Comparison of ENCODE assay signal across 8 cellular contexts in genomic region chr13:59680429-59681024, GRCh38.
DNase-seq lines count a peak whose midpoint lies in the region; ATAC-seq and TF ChIP-seq lines count a peak whose summit lies in the region.

No MANE protein-coding gene starts in this region.

- H4K20me1 ChIP-seq in mammary epithelial cell (ENCODE audit: insufficient read depth, low read length) (no peaks in the 10 kb centered on the region), neural progenitor cell (ENCODE audit: low read depth) (no peaks in the 10 kb centered on the region)

- H3K4me3 Mint-ChIP-seq in activated CD8-positive, alpha-beta T cell treated with anti-CD3 and anti-CD28 coated beads for 36 hours = no peak overlapping the region
- H3K4me3 Mint-ChIP-seq in activated CD8-positive, alpha-beta T cell treated with anti-CD3 and anti-CD28 coated beads, Interleukin-2, amount 10 ng/mL, durations not matched to agents 7 days and 5 days = no peak overlapping the region
- H3K4me3 Mint-ChIP-seq in neural progenitor cell = no peak overlapping the region

- no peaks in the 10 kb centered on the region for H3F3A ChIP-seq in neural progenitor cell (ENCODE audit: low read depth)

- no peak overlapping the region for H3K27ac Mint-ChIP-seq in activated CD8-positive, alpha-beta T cell treated with anti-CD3 and anti-CD28 coated beads for 36 hours
- H3K27ac Mint-ChIP-seq in activated CD8-positive, alpha-beta T cell treated with anti-CD3 and anti-CD28 coated beads, Interleukin-2, amount 10 ng/mL, durations not matched to agents 7 days and 5 days = no peak overlapping the region
- H3K27ac Mint-ChIP-seq in neural progenitor cell = no peak overlapping the region

- TF ChIP-seq EP300 in ovary (IDR thresholded peaks at IDR 0.05) = no peak

- no peaks in the 10 kb centered on the region for H3K36me3 ChIP-seq in mammary epithelial cell (ENCODE audit: insufficient read depth, low read length)
- H3K36me3 ChIP-seq in neural progenitor cell = no peaks in the 10 kb centered on the region
- no peaks in the 10 kb centered on the region for H3K36me3 ChIP-seq in ovary

- H3K27ac ChIP-seq in mammary epithelial cell (ENCODE audit: insufficient read depth, low read depth, low read length) (no peak overlapping the region), neural progenitor cell (no peak overlapping the region), ovary (no peak overlapping the region)

- H3K27me3 ChIP-seq in mammary epithelial cell (ENCODE audit: insufficient read depth, low read length) (no peaks in the 10 kb centered on the region), neural progenitor cell (no peaks in the 10 kb centered on the region), ovary (no peaks in the 10 kb centered on the region)

- H3K4me3 ChIP-seq in NB4 (ENCODE audit: low read depth, low read length) = no peak overlapping the region
- H3K4me3 ChIP-seq in mammary epithelial cell (replicated peaks in 1 of 3; ENCODE audit: insufficient read depth in 1 of 3, low read depth in 2 of 3, low read length in 3 of 3) = no peak overlapping the region
- H3K4me3 ChIP-seq in neural progenitor cell = no peak overlapping the region
- no peak overlapping the region for H3K4me3 ChIP-seq in ovary

- no peak overlapping the region for H2AFZ ChIP-seq in mammary epithelial cell (ENCODE audit: low read depth, low read length)
- H2AFZ ChIP-seq in neural progenitor cell (replicated peaks) = no peak overlapping the region

- in situ Hi-C loops in mammary epithelial cell (cut with MboI; ENCODE audit: low sequenced_read_pairs in 2 of 2) = loop anchor here in 1 of 2 donors (10.0 kb wide), 2 partner anchors 94 to 224 kb away; no protein-coding TSS in a partner anchor

- peak; percentile 70 for TF ChIP-seq CTCF in activated CD8-positive, alpha-beta T cell treated with anti-CD3 and anti-CD28 coated beads for 36 hours (IDR thresholded peaks at IDR 0.05)
- peak; percentile 69 for TF ChIP-seq CTCF in NB4 (IDR thresholded peaks at IDR 0.05; ENCODE audit: low read depth, low read length)
- TF ChIP-seq CTCF in mammary epithelial cell (conservative IDR thresholded peaks at IDR 0.05 in 1 of 2, IDR thresholded peaks at IDR 0.05 in 1 of 2; ENCODE audit: extremely low read depth in 1 of 2, insufficient read depth in 1 of 2, low read depth in 1 of 2, low read length in 2 of 2) = peak; percentile 66 to 72
- TF ChIP-seq CTCF in neural progenitor cell (IDR thresholded peaks at IDR 0.05) = peak; percentile 81
- no peak for TF ChIP-seq CTCF in ovary (IDR thresholded peaks at IDR 0.05)

- H3K4me2 ChIP-seq in mammary epithelial cell (ENCODE audit: insufficient read depth, low read depth, low read length) (no peak overlapping the region), neural progenitor cell (no peak overlapping the region)

- CTCF ChIA-PET in activated CD8-positive, alpha-beta T cell treated with anti-CD3 and anti-CD28 coated beads for 36 hours (lab: Charles Lee) = interaction anchor here (0.7 to 1.6 kb wide), 10 partner anchors 8 to 657 kb away, joined by 3 to 4 read pairs (median 3); no protein-coding TSS in a partner anchor
- CTCF ChIA-PET in activated CD8-positive, alpha-beta T cell treated with anti-CD3 and anti-CD28 coated beads, Interleukin-2, amount 10 ng/mL, durations not matched to agents 7 days and 5 days (lab: Charles Lee) = interaction anchor here (1.0 to 6.0 kb wide), 10 partner anchors 11 to 750 kb away, joined by 3 to 51 read pairs (median 4); no protein-coding TSS in a partner anchor
- CTCF ChIA-PET in mammary epithelial cell (lab: Charles Lee; ENCODE audit: low non-redundant PET) = interaction anchor here (0.6 to 1.8 kb wide), 7 partner anchors 14 to 649 kb away, joined by 3 to 11 read pairs (median 5); no protein-coding TSS in a partner anchor

- intact Hi-C loops in activated CD8-positive, alpha-beta T cell treated with anti-CD3 and anti-CD28 coated beads for 36 hours (cut with micrococcal nuclease) = loop anchor here (5.0 kb wide), 1 partner anchor 657 kb away; no protein-coding TSS in a partner anchor
- intact Hi-C loops in mammary epithelial cell (cut with micrococcal nuclease) = loop anchor here (1.0 kb wide), 5 partner anchors 91 to 751 kb away; no protein-coding TSS in a partner anchor
- intact Hi-C loops in ovary (cut with DNase I) = no loop called here
- intact Hi-C loops in cardiac septum (cut with DNase I) = no loop called here

- H3K79me2 ChIP-seq in mammary epithelial cell (ENCODE audit: insufficient read depth, low read length) (no peaks in the 10 kb centered on the region), neural progenitor cell (ENCODE audit: low read depth) (no peaks in the 10 kb centered on the region)

- H3K9ac ChIP-seq in mammary epithelial cell (ENCODE audit: insufficient read depth, low read length) (no peak overlapping the region), neural progenitor cell (no peak overlapping the region)

- no peaks in the 10 kb centered on the region for H3K9me3 Mint-ChIP-seq in activated CD8-positive, alpha-beta T cell treated with anti-CD3 and anti-CD28 coated beads for 36 hours
- H3K9me3 Mint-ChIP-seq in activated CD8-positive, alpha-beta T cell treated with anti-CD3 and anti-CD28 coated beads, Interleukin-2, amount 10 ng/mL, durations not matched to agents 7 days and 5 days (ENCODE audit: insufficient read depth) = no peaks in the 10 kb centered on the region
- H3K9me3 Mint-ChIP-seq in neural progenitor cell = no peaks in the 10 kb centered on the region

- no peak for DNase-seq in activated CD8-positive, alpha-beta T cell treated with anti-CD3 and anti-CD28 coated beads for 36 hours
- no peak for DNase-seq in activated CD8-positive, alpha-beta T cell treated with anti-CD3 and anti-CD28 coated beads, Interleukin-2, amount 10 ng/mL, durations not matched to agents 7 days and 5 days
- DNase-seq in NB4 (ENCODE audit: low read depth) = peak; percentile 36
- peak; percentile 15 for DNase-seq in mammary epithelial cell
- DNase-seq in neural progenitor cell (ENCODE audit: low spot score) = peak; percentile 35
- DNase-seq in inferior parietal cortex (ENCODE audit: extremely low spot score) = no peak
- DNase-seq in ovary = no peak
- DNase-seq in cardiac septum (ENCODE audit: low spot score) = no peak

- dilution Hi-C loops in mammary epithelial cell (cut with HindIII; ENCODE audit: low sequenced_read_pairs) = no loop called here

- H3K36me3 Mint-ChIP-seq in activated CD8-positive, alpha-beta T cell treated with anti-CD3 and anti-CD28 coated beads for 36 hours (ENCODE audit: low read depth) = no peaks in the 10 kb centered on the region
- H3K36me3 Mint-ChIP-seq in activated CD8-positive, alpha-beta T cell treated with anti-CD3 and anti-CD28 coated beads, Interleukin-2, amount 10 ng/mL, durations not matched to agents 7 days and 5 days (ENCODE audit: low read depth) = no peaks in the 10 kb centered on the region
- no peaks in the 10 kb centered on the region for H3K36me3 Mint-ChIP-seq in neural progenitor cell

- H3K9me3 ChIP-seq in mammary epithelial cell (replicated peaks; ENCODE audit: insufficient read depth, low read length) (no peaks in the 10 kb centered on the region), neural progenitor cell (ENCODE audit: low read depth) (no peaks in the 10 kb centered on the region), ovary (no peaks in the 10 kb centered on the region)

- H3K4me1 Mint-ChIP-seq in activated CD8-positive, alpha-beta T cell treated with anti-CD3 and anti-CD28 coated beads for 36 hours (ENCODE audit: low read depth) = no peaks in the 10 kb centered on the region
- H3K4me1 Mint-ChIP-seq in activated CD8-positive, alpha-beta T cell treated with anti-CD3 and anti-CD28 coated beads, Interleukin-2, amount 10 ng/mL, durations not matched to agents 7 days and 5 days (ENCODE audit: low read depth) = no peaks in the 10 kb centered on the region
- H3K4me1 Mint-ChIP-seq in neural progenitor cell = peaks cover 16% of the 10 kb centered on the region

- H3K4me1 ChIP-seq in mammary epithelial cell (ENCODE audit: insufficient read depth, low read length) = no peaks in the 10 kb centered on the region
- H3K4me1 ChIP-seq in neural progenitor cell = peaks cover 31% of the 10 kb centered on the region
- H3K4me1 ChIP-seq in ovary (ENCODE audit: insufficient read depth) = no peaks in the 10 kb centered on the region

- no peak for ATAC-seq in activated CD8-positive, alpha-beta T cell treated with anti-CD3 and anti-CD28 coated beads for 36 hours
- no peak for ATAC-seq in activated CD8-positive, alpha-beta T cell treated with anti-CD3 and anti-CD28 coated beads, Interleukin-2, amount 10 ng/mL, durations not matched to agents 7 days and 5 days

- no peak for TF ChIP-seq POLR2A in NB4 (IDR thresholded peaks at IDR 0.05; ENCODE audit: extremely low read depth, insufficient read length)
- TF ChIP-seq POLR2A in ovary (IDR thresholded peaks at IDR 0.05) = no peak

- POLR2A ChIA-PET in activated CD8-positive, alpha-beta T cell treated with anti-CD3 and anti-CD28 coated beads for 36 hours (lab: Charles Lee) = no interaction called here
- POLR2A ChIA-PET in activated CD8-positive, alpha-beta T cell treated with anti-CD3 and anti-CD28 coated beads, Interleukin-2, amount 10 ng/mL, durations not matched to agents 7 days and 5 days (lab: Charles Lee) = no interaction called here

- 68% methylated on average over 7 of the region's 7 CpGs for WGBS in mammary epithelial cell (ENCODE audit: low coverage, missing lambda C conversion rate)
- WGBS in ovary, 3 donors = 84 to 85% (median 84%) methylated on average over 7 of the region's 7 CpGs

- no peaks in the 10 kb centered on the region for H3K27me3 Mint-ChIP-seq in activated CD8-positive, alpha-beta T cell treated with anti-CD3 and anti-CD28 coated beads for 36 hours
- H3K27me3 Mint-ChIP-seq in activated CD8-positive, alpha-beta T cell treated with anti-CD3 and anti-CD28 coated beads, Interleukin-2, amount 10 ng/mL, durations not matched to agents 7 days and 5 days (ENCODE audit: low read depth) = no peaks in the 10 kb centered on the region
- no peaks in the 10 kb centered on the region for H3K27me3 Mint-ChIP-seq in neural progenitor cell (ENCODE audit: insufficient read depth, low read depth)

- BruUV-seq in mammary epithelial cell (replicated peaks; lab: Mats Ljungman, UMichigan) = no TSS peak

Comparison
In these comparisons a context has a peak if more than half of its experiments do, and no peak if none do; other contexts are left out.
1. DNase-seq: peak in NB4 (single experiment), mammary epithelial cell (single experiment) and neural progenitor cell (single experiment); none in activated CD8-positive, alpha-beta T cell treated with anti-CD3 and anti-CD28 coated beads for 36 hours (single experiment), activated CD8-positive, alpha-beta T cell treated with anti-CD3 and anti-CD28 coated beads, Interleukin-2, amount 10 ng/mL, durations not matched to agents 7 days and 5 days (single experiment), inferior parietal cortex (single experiment), ovary (0 of 5) and cardiac septum (single experiment).
2. CTCF ChIP-seq: peak in activated CD8-positive, alpha-beta T cell treated with anti-CD3 and anti-CD28 coated beads for 36 hours (single experiment), NB4 (single experiment), mammary epithelial cell (2 of 2) and neural progenitor cell (single experiment); none in ovary (0 of 3).
3. intact Hi-C loops: an anchor here in activated CD8-positive, alpha-beta T cell treated with anti-CD3 and anti-CD28 coated beads for 36 hours (5.0 kb wide) and mammary epithelial cell (1.0 kb wide); none called in ovary and cardiac septum.